9 cellular contexts compared by ENCODE assay signal in genomic region chr15:38461089-38461833, GRCh38. TPM values are rescaled to one million over a fixed set of nuclear protein-coding genes. Genes with fewer than 3 reads are reported as not detected.
DNase-seq lines count a peak whose midpoint lies in the region; ATAC-seq and TF ChIP-seq lines count a peak whose summit lies in the region.
"Had no signal": no experiment of that assay in that cellular context is flagged by ENCODE, and none has a peak within 500 bp of the region (broad histone marks: within the 10 kb centered on the region; RNA-seq: fewer than 3 reads in every experiment).

No MANE protein-coding gene starts in this region.

- peak overlapping the region; percentile 18; the same call in 1 of the 2 replicates for H3K4me2 ChIP-seq in SK-N-SH

- peaks cover 5 to 7% of the 10 kb centered on the region in 2 experiments; a peak in 1 of 4 replicates for H3K4me1 ChIP-seq in SK-N-SH (ENCODE audit: control insufficient read depth in 1 of 2, insufficient read depth in 2 of 2, low read depth in 1 of 2, low read length in 1 of 2)
- peaks cover 0 to under 1% (median 0%) of the 10 kb centered on the region in 4 donors for H3K4me1 ChIP-seq in Peyer's patch

- TF ChIP-seq CTCF in SK-N-SH (IDR thresholded peaks at IDR 0.05) (no peak), Peyer's patch (IDR thresholded peaks at IDR 0.05) (no peak), dorsolateral prefrontal cortex (IDR thresholded peaks at IDR 0.05 in 54 of 56, conservative IDR thresholded peaks at IDR 0.05 in 2 of 56; ENCODE audit: low read depth in 1 of 56, partially characterized antibody in 56 of 56) (no peak)

- TF ChIP-seq EP300 in SK-N-SH (IDR thresholded peaks at IDR 0.05; ENCODE audit: borderline replicate concordance in 1 of 2, low read depth in 1 of 2, low read length in 1 of 2), result no peak

- H3K9me2 ChIP-seq in SK-N-SH, result no peaks in the 10 kb centered on the region

- H3K36me3 ChIP-seq in SK-N-SH (replicated peaks in 1 of 2; ENCODE audit: control insufficient read depth in 1 of 2, insufficient read depth in 2 of 2, low read length in 1 of 2), result peaks cover 0 to 4% of the 10 kb centered on the region in 2 experiments
- H3K36me3 ChIP-seq in Peyer's patch, result no peaks in the 10 kb centered on the region

- no peak for DNase-seq in SK-N-SH
- peak; percentile 3 for DNase-seq in OCI-M1 (lab: John Stamatoyannopoulos, UW)
- peak; percentile 11 for DNase-seq in renal cortical epithelial cell (ENCODE audit: low read depth)
- no peak for DNase-seq in Peyer's patch
- no peak for DNase-seq in dorsolateral prefrontal cortex
- DNase-seq in NCI-H2227 treated with DMSO at 0.1 percent for 48 hours (lab: John Stamatoyannopoulos, UW), result no peak
- DNase-seq: activated effector memory CD4-positive, alpha-beta T cell treated with anti-CD3 and anti-CD28 coated beads, Interleukin-2, amount 50 U/mL, for 16 hours had no signal

- peaks cover 91% of the 10 kb centered on the region for H3K79me2 ChIP-seq in SK-N-SH (ENCODE audit: insufficient read depth)

- TF ChIP-seq RAD21 in SK-N-SH (IDR thresholded peaks at IDR 0.05; ENCODE audit: low read length), result no peak

- no peak overlapping the region for H3K27ac ChIP-seq in SK-N-SH (ENCODE audit: low read depth in 2 of 2, low read length in 1 of 2)
- no peak overlapping the region for H3K27ac ChIP-seq in Peyer's patch
- no peak overlapping the region for H3K27ac ChIP-seq in dorsolateral prefrontal cortex

- no peak overlapping the region for H2AFZ ChIP-seq in SK-N-SH (ENCODE audit: low read depth)

- WGBS in SK-N-SH (ENCODE audit: low lambda C conversion rate), result 89% methylated on average over 2 of the region's 2 CpGs

- H4K20me1 ChIP-seq in SK-N-SH (ENCODE audit: insufficient read depth), result peaks cover 26% of the 10 kb centered on the region; the same call in 1 of the 2 replicates

- no peaks in the 10 kb centered on the region for H3K9me3 ChIP-seq in SK-N-SH
- H3K9me3 ChIP-seq in Peyer's patch, result no peaks in the 10 kb centered on the region

- intact Hi-C loops in dorsolateral prefrontal cortex (cut with DNase I), result no loop called here

- H3K27me3 ChIP-seq in SK-N-SH (ENCODE audit: insufficient read depth) (no peaks in the 10 kb centered on the region), Peyer's patch (no peaks in the 10 kb centered on the region), dorsolateral prefrontal cortex (no peaks in the 10 kb centered on the region)

- H3K4me3 ChIP-seq in SK-N-SH (ENCODE audit: low read depth in 2 of 2, low read length in 1 of 2) (no peak overlapping the region), Peyer's patch (no peak overlapping the region), dorsolateral prefrontal cortex (no peak overlapping the region)

- TF ChIP-seq POLR2A in Peyer's patch (IDR thresholded peaks at IDR 0.05), result no peak

- H3K9ac ChIP-seq in SK-N-SH, result no peak overlapping the region

- CTCF ChIA-PET in SK-N-SH (lab: Yijun Ruan, JAX), result interaction anchor here (1.1 to 1.5 kb wide), 3 partner anchors 11 to 223 kb away, joined by 3 read pairs; no protein-coding TSS in a partner anchor

- POLR2A ChIA-PET in SK-N-SH (lab: Yijun Ruan, JAX), result no interaction called here

- ATAC-seq in SK-N-SH treated with all-trans-retinoic acid at 6 μM for 48 hours (no peak), HG02798 (IDR thresholded peaks at IDR 0.05; ENCODE audit: poor library complexity, unreplicated experiment) (peak; percentile 65)

- no peaks in the 10 kb centered on the region for H3F3A ChIP-seq in SK-N-SH (replicated peaks; ENCODE audit: insufficient read depth)

TF ChIP-seq in SK-N-SH, 30 proteins besides CTCF, POLR2A, EP300 and RAD21:
- no peak for TF ChIP-seq FOXM1 (IDR thresholded peaks at IDR 0.05; ENCODE audit: low read depth)
- TF ChIP-seq POLR2AphosphoS5 (IDR thresholded peaks at IDR 0.05; ENCODE audit: low read depth, low read length), result no peak
TF ChIP-seq in SK-N-SH: peak in this region for 0.

TF ChIP-seq in SK-N-SH treated with all-trans-retinoic acid at 6 μM for 48 hours, 23 proteins besides CTCF, POLR2A, EP300 and RAD21:
- TF ChIP-seq ARNTL (CRISPR knock-in tag; IDR thresholded peaks at IDR 0.05; ENCODE audit: borderline replicate concordance, low read depth), result no peak
- TF ChIP-seq PPARA (CRISPR knock-in tag; IDR thresholded peaks at IDR 0.05; ENCODE audit: borderline replicate concordance), result no peak
- TF ChIP-seq, protein P1, sequence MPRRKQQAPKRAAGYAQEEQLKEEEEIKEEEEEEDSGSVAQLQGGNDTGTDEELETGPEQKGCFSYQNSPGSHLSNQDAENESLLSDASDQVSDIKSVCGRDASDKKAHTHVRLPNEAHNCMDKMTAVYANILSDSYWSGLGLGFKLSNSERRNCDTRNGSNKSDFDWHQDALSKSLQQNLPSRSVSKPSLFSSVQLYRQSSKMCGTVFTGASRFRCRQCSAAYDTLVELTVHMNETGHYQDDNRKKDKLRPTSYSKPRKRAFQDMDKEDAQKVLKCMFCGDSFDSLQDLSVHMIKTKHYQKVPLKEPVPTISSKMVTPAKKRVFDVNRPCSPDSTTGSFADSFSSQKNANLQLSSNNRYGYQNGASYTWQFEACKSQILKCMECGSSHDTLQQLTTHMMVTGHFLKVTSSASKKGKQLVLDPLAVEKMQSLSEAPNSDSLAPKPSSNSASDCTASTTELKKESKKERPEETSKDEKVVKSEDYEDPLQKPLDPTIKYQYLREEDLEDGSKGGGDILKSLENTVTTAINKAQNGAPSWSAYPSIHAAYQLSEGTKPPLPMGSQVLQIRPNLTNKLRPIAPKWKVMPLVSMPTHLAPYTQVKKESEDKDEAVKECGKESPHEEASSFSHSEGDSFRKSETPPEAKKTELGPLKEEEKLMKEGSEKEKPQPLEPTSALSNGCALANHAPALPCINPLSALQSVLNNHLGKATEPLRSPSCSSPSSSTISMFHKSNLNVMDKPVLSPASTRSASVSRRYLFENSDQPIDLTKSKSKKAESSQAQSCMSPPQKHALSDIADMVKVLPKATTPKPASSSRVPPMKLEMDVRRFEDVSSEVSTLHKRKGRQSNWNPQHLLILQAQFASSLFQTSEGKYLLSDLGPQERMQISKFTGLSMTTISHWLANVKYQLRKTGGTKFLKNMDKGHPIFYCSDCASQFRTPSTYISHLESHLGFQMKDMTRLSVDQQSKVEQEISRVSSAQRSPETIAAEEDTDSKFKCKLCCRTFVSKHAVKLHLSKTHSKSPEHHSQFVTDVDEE (CRISPR knock-in tag; IDR thresholded peaks at IDR 0.05), result no peak
- no peak for TF ChIP-seq ZNF8 (CRISPR knock-in tag; IDR thresholded peaks at IDR 0.05)
- no peak for TF ChIP-seq PATZ1 (CRISPR knock-in tag; IDR thresholded peaks at IDR 0.05; ENCODE audit: borderline replicate concordance)
- TF ChIP-seq, protein P2, sequence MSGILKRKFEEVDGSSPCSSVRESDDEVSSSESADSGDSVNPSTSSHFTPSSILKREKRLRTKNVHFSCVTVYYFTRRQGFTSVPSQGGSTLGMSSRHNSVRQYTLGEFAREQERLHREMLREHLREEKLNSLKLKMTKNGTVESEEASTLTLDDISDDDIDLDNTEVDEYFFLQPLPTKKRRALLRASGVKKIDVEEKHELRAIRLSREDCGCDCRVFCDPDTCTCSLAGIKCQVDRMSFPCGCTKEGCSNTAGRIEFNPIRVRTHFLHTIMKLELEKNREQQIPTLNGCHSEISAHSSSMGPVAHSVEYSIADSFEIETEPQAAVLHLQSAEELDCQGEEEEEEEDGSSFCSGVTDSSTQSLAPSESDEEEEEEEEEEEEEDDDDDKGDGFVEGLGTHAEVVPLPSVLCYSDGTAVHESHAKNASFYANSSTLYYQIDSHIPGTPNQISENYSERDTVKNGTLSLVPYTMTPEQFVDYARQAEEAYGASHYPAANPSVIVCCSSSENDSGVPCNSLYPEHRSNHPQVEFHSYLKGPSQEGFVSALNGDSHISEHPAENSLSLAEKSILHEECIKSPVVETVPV (CRISPR knock-in tag; IDR thresholded peaks at IDR 0.05), result no peak
- TF ChIP-seq GLIS3 (CRISPR knock-in tag; IDR thresholded peaks at IDR 0.05), result no peak
- TF ChIP-seq BACH2 (CRISPR knock-in tag; IDR thresholded peaks at IDR 0.05; ENCODE audit: borderline replicate concordance), result no peak

RNA-seq across cellular contexts. Expression of gene FAM98B, which starts 7.3 kb away (rescaled TPM):
- 5.7 and 7.8 TPM in 2 replicates for polyA plus RNA-seq in SK-N-SH (2012; rRNA removed)
- polyA plus RNA-seq in SK-N-SH (2012; cell fraction: cytosol; rRNA removed), result 11.6 and 13.5 TPM in 2 replicates
- polyA plus RNA-seq in SK-N-SH (2012; cell fraction: nucleus; rRNA removed), result 0.76 and 2.2 TPM in 2 replicates
- total RNA-seq in renal cortical epithelial cell, result 8.3 and 14.3 TPM in 2 replicates
- total RNA-seq in Peyer's patch, result 10 to 100 TPM in 1 of 4 donors, 1 to 10 TPM in 3; 7.7 to 10.5 (median 9.2) TPM
- total RNA-seq in dorsolateral prefrontal cortex, result 10 to 100 TPM; 17.3 to 53.0 (median 30.8) TPM

Comparison
In these comparisons a context has a peak if more than half of its experiments do, and no peak if none do; other contexts are left out.
1. DNase-seq: peak in OCI-M1 (single experiment) and renal cortical epithelial cell (single experiment); none in SK-N-SH (single experiment), Peyer's patch (0 of 3), dorsolateral prefrontal cortex (0 of 10) and NCI-H2227 treated with DMSO at 0.1 percent for 48 hours (single experiment).